Comparison of ENCODE assay signal across 8 cellular contexts in genomic region chrX:49100704-49101628, GRCh38. TPM values are rescaled to one million over a fixed set of nuclear protein-coding genes. Genes with fewer than 3 reads are reported as not detected.
DNase-seq lines count a peak whose midpoint lies in the region; ATAC-seq, FAIRE-seq and TF ChIP-seq lines count a peak whose summit lies in the region.

No MANE protein-coding gene starts in this region.

- peaks cover 3% of the 10 kb centered on the region for H3K4me1 ChIP-seq in mammary epithelial cell (ENCODE audit: insufficient read depth, low read length)
- H3K4me1 ChIP-seq in small intestine (ENCODE audit: control insufficient read depth in 2 of 2, insufficient read depth in 1 of 2, low read depth in 1 of 2, low read length in 1 of 2), result no peaks in the 10 kb centered on the region

- CTCF ChIA-PET in AG04449 (lab: Yijun Ruan, JAX), result interaction anchor here (1.0 kb wide), 1 partner anchor 155 kb away, joined by 3 read pairs; no protein-coding TSS in a partner anchor
- CTCF ChIA-PET in mammary epithelial cell (lab: Charles Lee; ENCODE audit: low non-redundant PET), result no interaction called here

- H3K27ac ChIP-seq in VCaP (peak overlapping the region; percentile 63), mammary epithelial cell (ENCODE audit: insufficient read depth, low read depth, low read length) (peak overlapping the region; percentile 38), small intestine (ENCODE audit: low read depth in 1 of 2, low read length in 1 of 2) (peak overlapping the region; percentile 59 to 95)

- H2AFZ ChIP-seq in mammary epithelial cell (ENCODE audit: low read depth, low read length), result peak overlapping the region; percentile 75

- no TSS peak for BruUV-seq in mammary epithelial cell (replicated peaks; lab: Mats Ljungman, UMichigan)

- H3K9ac ChIP-seq in mammary epithelial cell (ENCODE audit: insufficient read depth, low read length), result peak overlapping the region; percentile 45

- H3K36me3 ChIP-seq in mammary epithelial cell (ENCODE audit: insufficient read depth, low read length) (no peaks in the 10 kb centered on the region), small intestine (ENCODE audit: control insufficient read depth in 2 of 2, insufficient read depth in 2 of 2, low read length in 2 of 2) (no peaks in the 10 kb centered on the region)

- peak; percentile 92 for ATAC-seq in GM18873 (IDR thresholded peaks at IDR 0.05; ENCODE audit: low FRiP score, unreplicated experiment)
- peak; percentile 83 for ATAC-seq in HG03135 (IDR thresholded peaks at IDR 0.05; ENCODE audit: unreplicated experiment)

- H3K27me3 ChIP-seq in mammary epithelial cell (ENCODE audit: insufficient read depth, low read length), result no peaks in the 10 kb centered on the region
- H3K27me3 ChIP-seq in small intestine (ENCODE audit: control insufficient read depth in 2 of 2, insufficient read depth in 2 of 2, low read length in 2 of 2), result no peaks in the 10 kb centered on the region

- FAIRE-seq in small intestine (lab: Jason Lieb, UNC), result no peak

- in situ Hi-C loops in mammary epithelial cell (cut with MboI; ENCODE audit: low sequenced_read_pairs in 2 of 2), result no loop called here

- H3K4me2 ChIP-seq in mammary epithelial cell (ENCODE audit: insufficient read depth, low read depth, low read length), result peak overlapping the region; percentile 80

- POLR2A ChIA-PET in AG04449 (lab: Yijun Ruan, JAX), result no interaction called here

- WGBS in mammary epithelial cell (ENCODE audit: low coverage, missing lambda C conversion rate), result 39% methylated on average over 28 of the region's 74 CpGs
- 0 to 37% (median 14%) methylated on average over 53 to 74 of the region's 74 CpGs for WGBS in small intestine, 3 donors

- DNase-seq in AG04449 (ENCODE audit: low read depth, low spot score) (peak; percentile 41), NCI-H2196 (lab: John Stamatoyannopoulos, UW; ENCODE audit: unreplicated experiment) (peak; percentile 89), mammary epithelial cell (peak; percentile 89), iPS-NIHi7 (ENCODE audit: extremely low spot score) (peak; percentile 99), small intestine (peak; percentile 93)

- TF ChIP-seq CTCF in AG04449 (IDR thresholded peaks at IDR 0.05; ENCODE audit: insufficient read depth, low read length, missing control alignments) (no peak), VCaP (conservative IDR thresholded peaks at IDR 0.05) (no peak), mammary epithelial cell (conservative IDR thresholded peaks at IDR 0.05 in 1 of 2, IDR thresholded peaks at IDR 0.05 in 1 of 2; ENCODE audit: extremely low read depth in 1 of 2, insufficient read depth in 1 of 2, low read depth in 1 of 2, low read length in 2 of 2) (no peak)

- H3K79me2 ChIP-seq in mammary epithelial cell (ENCODE audit: insufficient read depth, low read length), result peaks cover 3% of the 10 kb centered on the region

- H3K9me3 ChIP-seq in mammary epithelial cell (replicated peaks; ENCODE audit: insufficient read depth, low read length), result no peaks in the 10 kb centered on the region
- H3K9me3 ChIP-seq in small intestine (ENCODE audit: control insufficient read depth, low read depth), result no peaks in the 10 kb centered on the region

- dilution Hi-C loops in mammary epithelial cell (cut with HindIII; ENCODE audit: low sequenced_read_pairs), result loop anchor here (5.0 kb wide), 1 partner anchor 59 kb away; the partner anchor contains the start of gene TFE3

- H4K20me1 ChIP-seq in mammary epithelial cell (ENCODE audit: insufficient read depth, low read length), result no peaks in the 10 kb centered on the region

- intact Hi-C loops in mammary epithelial cell (cut with micrococcal nuclease), result loop anchor here (5.0 to 10.0 kb wide), 2 partner anchors 59 to 336 kb away; partner anchors contain the start of genes GLOD5 and TFE3

- H3K4me3 ChIP-seq in AG04449 (ENCODE audit: low read depth, low read length) (peak overlapping the region; percentile 72), mammary epithelial cell (replicated peaks in 1 of 3; ENCODE audit: insufficient read depth in 1 of 3, low read depth in 2 of 3, low read length in 3 of 3) (peak overlapping the region; percentile 40 to 75 (median 63)), small intestine (ENCODE audit: low read depth in 1 of 2, low read length in 2 of 2) (peak overlapping the region; percentile 41 to 52)

RNA-seq across cellular contexts. Expression of gene WDR45, which starts 21.3 kb away (rescaled TPM):
- total RNA-seq in mammary epithelial cell, result 10 to 100 TPM; 53.3 to 55.0 TPM
- polyA plus RNA-seq in mammary epithelial cell, result 61.4 TPM
- 41.2 TPM for polyA minus RNA-seq in mammary epithelial cell
- 100 to 1,000 TPM in 1 of 3 donors, 10 to 100 TPM in 2; 49.6 to 122 (median 96.6) TPM for polyA plus RNA-seq in small intestine

RNA-seq across cellular contexts. Expression of gene GPKOW, which starts 22.6 kb away (rescaled TPM):
- 10 to 100 TPM; 12.8 to 18.7 TPM for total RNA-seq in mammary epithelial cell
- 18.8 TPM for polyA plus RNA-seq in mammary epithelial cell
- polyA minus RNA-seq in mammary epithelial cell, result 10.1 TPM
- 10 to 100 TPM; 19.0 to 22.2 (median 20.1) TPM for polyA plus RNA-seq in small intestine

RNA-seq across cellular contexts. Expression of gene PRAF2, which starts 27.2 kb away (rescaled TPM):
- 10 to 100 TPM in 1 of 2 donors, 1 to 10 TPM in 1; 8.2 to 27.7 TPM for total RNA-seq in mammary epithelial cell
- polyA plus RNA-seq in mammary epithelial cell, result 17.5 TPM
- polyA minus RNA-seq in mammary epithelial cell, result 30.2 TPM
- 10 to 100 TPM in 1 of 3 donors, 1 to 10 TPM in 2; 1.3 to 12.8 (median 4.6) TPM for polyA plus RNA-seq in small intestine

RNA-seq across cellular contexts. Expression of gene CCDC120, which starts 42.2 kb away (rescaled TPM):
- 10 to 100 TPM in 1 of 2 donors, 1 to 10 TPM in 1; 8.3 to 26.1 TPM for total RNA-seq in mammary epithelial cell
- 12.6 TPM for polyA plus RNA-seq in mammary epithelial cell
- polyA minus RNA-seq in mammary epithelial cell, result 20.5 TPM
- polyA plus RNA-seq in small intestine, result 10 to 100 TPM in 2 of 3 donors, 1 to 10 TPM in 1; 5.7 to 15.7 (median 13.2) TPM

RNA-seq across cellular contexts. Expression of gene TFE3, which starts 57.8 kb away (rescaled TPM):
- total RNA-seq in mammary epithelial cell, result 10 to 100 TPM; 30.5 to 61.1 TPM
- 13.8 TPM for polyA plus RNA-seq in mammary epithelial cell
- 21.4 TPM for polyA minus RNA-seq in mammary epithelial cell
- 10 to 100 TPM; 23.3 to 23.8 (median 23.5) TPM for polyA plus RNA-seq in small intestine

Comparison
In these comparisons a context has a peak if more than half of its experiments do, and no peak if none do; other contexts are left out.
1. Peak in every context shown above with its lines: DNase-seq, ATAC-seq, H3K4me3 ChIP-seq and H3K27ac ChIP-seq.
2. DNase-seq: peak in every context shown above with its lines; median percentile 99 in iPS-NIHi7; 93 in small intestine; 89 in NCI-H2196; 89 in mammary epithelial cell; 41 in AG04449.